ENCODE assay signal across 1 cellular context in genomic region chr5:82513739-82514138, GRCh38.
TF ChIP-seq lines count a peak whose summit lies in the region.

No MANE protein-coding gene starts in this region.

TF ChIP-seq in SK-N-SH treated with all-trans-retinoic acid at 6 μM for 48 hours, 23 proteins besides CTCF, POLR2A, EP300 and RAD21 (continued from another document):
- TF ChIP-seq PATZ1 (CRISPR knock-in tag; IDR thresholded peaks at IDR 0.05; ENCODE audit: borderline replicate concordance) = no peak
- no peak for TF ChIP-seq ESRRG (CRISPR knock-in tag; IDR thresholded peaks at IDR 0.05)
- TF ChIP-seq ZNF565 (CRISPR knock-in tag; conservative IDR thresholded peaks at IDR 0.05; ENCODE audit: low read depth) = no peak
- no peak for TF ChIP-seq RARB (CRISPR knock-in tag; IDR thresholded peaks at IDR 0.05)
- TF ChIP-seq CSDC2 (CRISPR knock-in tag; IDR thresholded peaks at IDR 0.05) = no peak
